ENCODE assay signal across 8 cellular contexts in genomic region chr1:25608488-25609178, GRCh38. TPM values are rescaled to one million over a fixed set of nuclear protein-coding genes. Genes with fewer than 3 reads are reported as not detected.
DNase-seq lines count a peak whose midpoint lies in the region; ATAC-seq and TF ChIP-seq lines count a peak whose summit lies in the region.

No MANE protein-coding gene starts in this region.

- H3K36me3 ChIP-seq in kidney epithelial cell (ENCODE audit: control insufficient read depth, insufficient read depth, low read length), result no peaks in the 10 kb centered on the region

- TF ChIP-seq CTCF in kidney epithelial cell (IDR thresholded peaks at IDR 0.05; ENCODE audit: insufficient read depth, low read length, poor library complexity, severe bottlenecking), result peak; percentile 49

- ATAC-seq in HG02759 (IDR thresholded peaks at IDR 0.05; ENCODE audit: unreplicated experiment) (peak; percentile 57), GM18511 (IDR thresholded peaks at IDR 0.05; ENCODE audit: unreplicated experiment) (no peak)
- ATAC-seq in activated CD4-positive, CD25-positive, alpha-beta regulatory T cell treated with anti-CD3 and anti-CD28 coated beads, Interleukin-2, amount 50 U/mL, for 24 hours, result peak; percentile 97 to 98

- peaks cover 28% of the 10 kb centered on the region for H3K27me3 ChIP-seq in kidney epithelial cell (ENCODE audit: control insufficient read depth, insufficient read depth, low read length)

- DNase-seq in DMS53 treated with DMSO at 0.1 percent for 48 hours (lab: John Stamatoyannopoulos, UW; ENCODE audit: unreplicated experiment) (peak; percentile 91), NCI-H226 (peak; percentile 29), caudate nucleus (lab: John Stamatoyannopoulos, UW) (peak in 56 of 61 donors; percentile 23 to 88 (median 67)), kidney epithelial cell (ENCODE audit: low read depth) (peak; percentile 35)
- peak; percentile 87 for DNase-seq in stimulated activated CD4-positive, alpha-beta T cell treated with anti-CD3 and anti-CD28 coated beads, Interleukin-1b, Interleukin-23, amount 100 ng/mL, for 48 hours

- H3K4me3 ChIP-seq in kidney epithelial cell (ENCODE audit: low read depth, low read length), result no peak overlapping the region

- H3K27ac ChIP-seq in caudate nucleus (ENCODE audit: low read depth, low read length), result no peak overlapping the region

RNA-seq across cellular contexts. Expression of gene MAN1C1, which starts 8.0 kb away (rescaled TPM):
- total RNA-seq in kidney epithelial cell, result 1.4 and 4.3 TPM in 2 replicates

Comparison
In these comparisons a context has a peak if more than half of its experiments do, and no peak if none do; other contexts are left out.
1. DNase-seq: peak in every context shown above with its lines; median percentile 91 in DMS53 treated with DMSO at 0.1 percent for 48 hours; 87 in stimulated activated CD4-positive, alpha-beta T cell treated with anti-CD3 and anti-CD28 coated beads, Interleukin-1b, Interleukin-23, amount 100 ng/mL, for 48 hours; 67 in caudate nucleus; 35 in kidney epithelial cell; 29 in NCI-H226.